ENCODE assay signal across 17 cellular contexts in genomic region chr11:2435288-2436012, GRCh38. TPM values are rescaled to one million over a fixed set of nuclear protein-coding genes. Genes with fewer than 3 reads are reported as not detected.
DNase-seq lines count a peak whose midpoint lies in the region; ATAC-seq and TF ChIP-seq lines count a peak whose summit lies in the region.
"Had no signal": no experiment of that assay in that cellular context is flagged by ENCODE, and none has a peak within 500 bp of the region (broad histone marks: within the 10 kb centered on the region; RNA-seq: fewer than 3 reads in every experiment).

No MANE protein-coding gene starts in this region.

- peaks cover 18% of the 10 kb centered on the region for H3K27me3 Mint-ChIP-seq in glutamatergic neuron (ENCODE audit: unreplicated experiment)

- no peak for TF ChIP-seq POLR2A in gastrocnemius medialis (IDR thresholded peaks at IDR 0.05)

- H3K27me3 ChIP-seq in RWPE2 (ENCODE audit: insufficient read depth, poor library complexity, severe bottlenecking), result no peaks in the 10 kb centered on the region
- peaks cover 6% of the 10 kb centered on the region for H3K27me3 ChIP-seq in osteoblast (ENCODE audit: insufficient read depth, low read length)
- peaks cover 0 to 9% (median 1%) of the 10 kb centered on the region in 3 donors for H3K27me3 ChIP-seq in gastrocnemius medialis

- H3K9me3 ChIP-seq in RWPE2 (ENCODE audit: severe bottlenecking), result no peaks in the 10 kb centered on the region
- H3K9me3 ChIP-seq in osteoblast (ENCODE audit: low read depth, low read length), result no peaks in the 10 kb centered on the region
- no peaks in the 10 kb centered on the region for H3K9me3 ChIP-seq in gastrocnemius medialis
- H3K9me3 ChIP-seq: HAP-1 had no signal

- TF ChIP-seq CTCF in RWPE2 (IDR thresholded peaks at IDR 0.05; ENCODE audit: poor library complexity, severe bottlenecking), result no peak
- TF ChIP-seq CTCF in glutamatergic neuron (IDR thresholded peaks at IDR 0.05; ENCODE audit: partially characterized antibody, unreplicated experiment), result no peak
- no peak for TF ChIP-seq CTCF in osteoblast (IDR thresholded peaks at IDR 0.05; ENCODE audit: extremely low read depth, low read depth, low read length)
- no peak for TF ChIP-seq CTCF in gastrocnemius medialis (IDR thresholded peaks at IDR 0.05 in 4 of 5, conservative IDR thresholded peaks at IDR 0.05 in 1 of 5)

- H4K20me1 ChIP-seq in osteoblast (ENCODE audit: insufficient read depth, low read length), result no peaks in the 10 kb centered on the region

- intact Hi-C loops in gastrocnemius medialis (cut with DNase I; ENCODE audit: low total_unique reads), result no loop called here

- H3K4me2 ChIP-seq in osteoblast (ENCODE audit: insufficient read depth, low read length), result no peak overlapping the region

- ATAC-seq in RWPE2 (ENCODE audit: low read depth), result no peak
- no peak for ATAC-seq in HG02642 (IDR thresholded peaks at IDR 0.05; ENCODE audit: poor library complexity, unreplicated experiment)
- no peak for ATAC-seq in gastrocnemius medialis
- ATAC-seq: CD8-positive, alpha-beta T cell had no signal

- no peak overlapping the region for H2AFZ ChIP-seq in osteoblast (ENCODE audit: low read length)

- H3K4me3 ChIP-seq in RWPE2 (ENCODE audit: severe bottlenecking) (no peak overlapping the region), osteoblast (ENCODE audit: insufficient read depth, low read length) (no peak overlapping the region), gastrocnemius medialis (no peak overlapping the region)
- H3K4me3 ChIP-seq: HAP-1 had no signal

- in situ Hi-C loops in gastrocnemius medialis (cut with MboI; ENCODE audit: low sequenced_read_pairs in 4 of 4), result loop anchor here in 2 of 4 donors (10.0 to 25.0 kb wide), 3 partner anchors 79 to 452 kb away; partner anchors contain the start of gene CDKN1C (in 1 of the 2)

- H3K4me1 Mint-ChIP-seq in glutamatergic neuron (ENCODE audit: low read depth, unreplicated experiment), result no peaks in the 10 kb centered on the region

- H3K27ac ChIP-seq in RWPE2 (ENCODE audit: poor library complexity, severe bottlenecking) (no peak overlapping the region), osteoblast (ENCODE audit: low read depth, low read length) (no peak overlapping the region), gastrocnemius medialis (no peak overlapping the region)
- H3K27ac ChIP-seq: 22Rv1, HL-60 had no signal

- H3K36me3 ChIP-seq in RWPE2 (ENCODE audit: low read depth), result no peaks in the 10 kb centered on the region
- no peaks in the 10 kb centered on the region for H3K36me3 ChIP-seq in osteoblast (ENCODE audit: insufficient read depth, low read length)
- H3K36me3 ChIP-seq in gastrocnemius medialis, result no peaks in the 10 kb centered on the region
- H3K36me3 ChIP-seq: HAP-1 had no signal

- DNase-seq in activated CD8-positive, alpha-beta memory T cell treated with anti-CD3 and anti-CD28 coated beads, Interleukin-2, amount 50 U/mL, for 4 hours, result peak; percentile 4
- no peak for DNase-seq in activated CD8-positive, alpha-beta memory T cell treated with anti-CD3 and anti-CD28 coated beads, Interleukin-2, amount 50 U/mL, for 48 hours
- DNase-seq in RWPE2 (ENCODE audit: low spot score), result peak; percentile 16
- DNase-seq in glutamatergic neuron, result peak; percentile 11
- DNase-seq in osteoblast (ENCODE audit: insufficient read length, low spot score, missing footprints), result peak; percentile 64
- no peak for DNase-seq in COLO668 (lab: John Stamatoyannopoulos, UW; ENCODE audit: unreplicated experiment)
- DNase-seq in gastrocnemius medialis, result no peak
- DNase-seq: CD8-positive, alpha-beta T cell; DMS53; GF-D8 had no signal

- no peak overlapping the region for H3K4me3 Mint-ChIP-seq in glutamatergic neuron (ENCODE audit: unreplicated experiment)
- H3K4me3 Mint-ChIP-seq: CD14-positive monocyte; CD8-positive, alpha-beta T cell had no signal

- peaks cover 7% of the 10 kb centered on the region for H3K9me3 Mint-ChIP-seq in glutamatergic neuron (ENCODE audit: unreplicated experiment)
- H3K9me3 Mint-ChIP-seq: CD8-positive, alpha-beta T cell had no signal

- no peaks in the 10 kb centered on the region for H3K79me2 ChIP-seq in osteoblast (ENCODE audit: insufficient read depth, low read length)

- no peak overlapping the region for H3K27ac Mint-ChIP-seq in glutamatergic neuron (ENCODE audit: unreplicated experiment)
- H3K27ac Mint-ChIP-seq: CD14-positive monocyte; CD8-positive, alpha-beta T cell had no signal

- H3K4me1 ChIP-seq in RWPE2 (ENCODE audit: insufficient read depth, poor library complexity, severe bottlenecking) (no peaks in the 10 kb centered on the region), osteoblast (ENCODE audit: insufficient read depth, low read length) (no peaks in the 10 kb centered on the region), gastrocnemius medialis (no peaks in the 10 kb centered on the region)
- H3K4me1 ChIP-seq: HAP-1 had no signal

- no peaks in the 10 kb centered on the region for H3K36me3 Mint-ChIP-seq in glutamatergic neuron (ENCODE audit: unreplicated experiment)
- H3K36me3 Mint-ChIP-seq: CD14-positive monocyte; CD8-positive, alpha-beta T cell had no signal

RNA-seq across cellular contexts. Expression of gene TRPM5, which starts 8.9 kb away (rescaled TPM):
- total RNA-seq in glutamatergic neuron (ENCODE audit: unreplicated experiment) (not detected), osteoblast (under 0.01 TPM in 1 of 2 replicates, not detected in the other), gastrocnemius medialis (not detected)
- total RNA-seq: A673, H1 had no signal

RNA-seq across cellular contexts. Expression of gene KCNQ1, which starts 9.4 kb away (rescaled TPM):
- total RNA-seq in glutamatergic neuron (ENCODE audit: unreplicated experiment) (0.44 TPM), osteoblast (not detected in 2 replicates), gastrocnemius medialis (under 1 TPM; 0.15 to 1.00 (median 0.67) TPM)
- total RNA-seq: A673 had no signal

RNA-seq across cellular contexts. Expression of gene TSSC4, which starts 34.9 kb away (rescaled TPM):
- total RNA-seq in glutamatergic neuron (ENCODE audit: unreplicated experiment), result 49.7 TPM
- total RNA-seq in osteoblast, result 42.4 and 46.7 TPM in 2 replicates
- total RNA-seq in gastrocnemius medialis, result 10 to 100 TPM; 53.4 to 92.5 (median 76.8) TPM

RNA-seq across cellular contexts. Expression of gene CD81, which starts 58.3 kb away (rescaled TPM):
- 347 TPM for total RNA-seq in glutamatergic neuron (ENCODE audit: unreplicated experiment)
- 184 and 195 TPM in 2 replicates for total RNA-seq in osteoblast
- 10 to 100 TPM; 54.5 to 87.0 (median 66.8) TPM for total RNA-seq in gastrocnemius medialis

Comparison
In these comparisons a context has a peak if more than half of its experiments do, and no peak if none do; other contexts are left out.
1. DNase-seq: peak in activated CD8-positive, alpha-beta memory T cell treated with anti-CD3 and anti-CD28 coated beads, Interleukin-2, amount 50 U/mL, for 4 hours (single experiment), RWPE2 (single experiment), glutamatergic neuron (single experiment) and osteoblast (single experiment); none in activated CD8-positive, alpha-beta memory T cell treated with anti-CD3 and anti-CD28 coated beads, Interleukin-2, amount 50 U/mL, for 48 hours (single experiment), COLO668 (single experiment) and gastrocnemius medialis (0 of 2).